ENCODE assay signal across 8 cellular contexts in genomic region chr2:162072181-162072702, GRCh38. TPM values are rescaled to one million over a fixed set of nuclear protein-coding genes. Genes with fewer than 3 reads are reported as not detected.
DNase-seq lines count a peak whose midpoint lies in the region; ATAC-seq and TF ChIP-seq lines count a peak whose summit lies in the region.

No MANE protein-coding gene starts in this region.

- POLR2A ChIA-PET in PC-9 (lab: Charles Lee; ENCODE audit: unreplicated experiment) = no interaction called here

- H3K27ac Mint-ChIP-seq in HFFc6 = peak overlapping the region; percentile 64

- H3K4me3 ChIP-seq in PC-9 (no peak overlapping the region), right atrium auricular region (no peak overlapping the region)

- no peaks in the 10 kb centered on the region for H4K20me1 ChIP-seq in PC-9 (ENCODE audit: insufficient read depth)

- CTCF ChIA-PET in PC-9 (lab: Charles Lee) = no interaction called here

- peaks cover 2% of the 10 kb centered on the region; the same call in 1 of the 2 replicates for H3K27me3 Mint-ChIP-seq in HFFc6 (ENCODE audit: insufficient read depth)

- no peak overlapping the region for H2AFZ ChIP-seq in PC-9

- peak overlapping the region; percentile 6; the same call in 1 of the 2 replicates for H3K4me2 ChIP-seq in PC-9

- H3K36me3 ChIP-seq in PC-9 (ENCODE audit: low read depth) (no peaks in the 10 kb centered on the region), right atrium auricular region (no peaks in the 10 kb centered on the region)

- H3K9me3 Mint-ChIP-seq in HFFc6 = no peaks in the 10 kb centered on the region

- DNase-seq in HFFc6 = peak; percentile 90
- no peak for DNase-seq in PC-9
- DNase-seq in kidney tubule cell (ENCODE audit: low spot score) = peak; percentile 76
- no peak for DNase-seq in NCI-H1436 treated with DMSO at 0.1 percent for 48 hours (lab: John Stamatoyannopoulos, UW)
- no peak for DNase-seq in right atrium auricular region (ENCODE audit: low spot score)
- no peak for DNase-seq in NCI-H748 (lab: John Stamatoyannopoulos, UW; ENCODE audit: unreplicated experiment)
- no peak for DNase-seq in KG1 (lab: John Stamatoyannopoulos, UW)

- intact Hi-C loops in PC-9 (cut with micrococcal nuclease; ENCODE audit: unreplicated experiment) = no loop called here

- ATAC-seq in GM18517 (IDR thresholded peaks at IDR 0.05; ENCODE audit: unreplicated experiment) = peak; percentile 67

- H3K27me3 ChIP-seq in PC-9 (ENCODE audit: insufficient read depth, low read depth) (no peaks in the 10 kb centered on the region), right atrium auricular region (peaks cover 0 to 6% of the 10 kb centered on the region in 2 donors)

- H3K4me1 ChIP-seq in PC-9 (replicated peaks; ENCODE audit: insufficient read depth) (no peaks in the 10 kb centered on the region), right atrium auricular region (peaks cover 0 to 8% of the 10 kb centered on the region in 2 donors)

- no peaks in the 10 kb centered on the region for H3K9me2 ChIP-seq in PC-9 (ENCODE audit: insufficient read depth)

- peak overlapping the region; percentile 90 for H3K4me3 Mint-ChIP-seq in HFFc6

- H3K4me1 Mint-ChIP-seq in HFFc6 (ENCODE audit: low read depth) = peaks cover 80% of the 10 kb centered on the region

- H3K79me2 ChIP-seq in PC-9 (ENCODE audit: low read depth) = no peaks in the 10 kb centered on the region

- H3K9me3 ChIP-seq in PC-9 (ENCODE audit: insufficient read depth, low read depth) (no peaks in the 10 kb centered on the region), right atrium auricular region (no peaks in the 10 kb centered on the region)

- TF ChIP-seq CTCF in HFFc6 (IDR thresholded peaks at IDR 0.05) (no peak), PC-9 (conservative IDR thresholded peaks at IDR 0.05) (no peak), right atrium auricular region (IDR thresholded peaks at IDR 0.05) (no peak)

- H3K27ac ChIP-seq in PC-9 (no peak overlapping the region), right atrium auricular region (no peak overlapping the region)

- BruUV-seq in PC-9 (replicated peaks; lab: Mats Ljungman, UMichigan) = no TSS peak

- H3F3A ChIP-seq in PC-9 (ENCODE audit: insufficient read depth, low read depth) = no peaks in the 10 kb centered on the region

- peaks cover 17% of the 10 kb centered on the region for H3K36me3 Mint-ChIP-seq in HFFc6 (ENCODE audit: low read depth)

RNA-seq across cellular contexts. Expression of gene DPP4, which starts 1.8 kb away (rescaled TPM):
- 10 to 100 TPM; 30.7 to 44.1 (median 36.4) TPM for total RNA-seq in HFFc6 (2021; fragmentation: NEBNext Ultra II Directional; extraction: Animal tissue kit (Norgen Biotek cat#: 25700))
- total RNA-seq in PC-9 (2021) (0.35 and 0.48 TPM in 2 replicates), right atrium auricular region (1 to 10 TPM; 4.5 to 6.8 TPM)

Comparison
In these comparisons a context has a peak if more than half of its experiments do, and no peak if none do; other contexts are left out.
1. DNase-seq: peak in HFFc6 (single experiment) and kidney tubule cell (single experiment); none in PC-9 (0 of 2), NCI-H1436 treated with DMSO at 0.1 percent for 48 hours (single experiment), right atrium auricular region (single experiment), NCI-H748 (single experiment) and KG1 (single experiment).
2. RNA of gene DPP4, which starts 1.8 kb away (total RNA-seq): 30.7 to 44.1 TPM in HFFc6; 4.5 to 6.8 TPM in right atrium auricular region and 0.35 to 0.48 TPM in PC-9; every median in the first group is over 4 times any median in the second.